ENCODE assay signal across 10 cellular contexts in the genomic region with DNA sequence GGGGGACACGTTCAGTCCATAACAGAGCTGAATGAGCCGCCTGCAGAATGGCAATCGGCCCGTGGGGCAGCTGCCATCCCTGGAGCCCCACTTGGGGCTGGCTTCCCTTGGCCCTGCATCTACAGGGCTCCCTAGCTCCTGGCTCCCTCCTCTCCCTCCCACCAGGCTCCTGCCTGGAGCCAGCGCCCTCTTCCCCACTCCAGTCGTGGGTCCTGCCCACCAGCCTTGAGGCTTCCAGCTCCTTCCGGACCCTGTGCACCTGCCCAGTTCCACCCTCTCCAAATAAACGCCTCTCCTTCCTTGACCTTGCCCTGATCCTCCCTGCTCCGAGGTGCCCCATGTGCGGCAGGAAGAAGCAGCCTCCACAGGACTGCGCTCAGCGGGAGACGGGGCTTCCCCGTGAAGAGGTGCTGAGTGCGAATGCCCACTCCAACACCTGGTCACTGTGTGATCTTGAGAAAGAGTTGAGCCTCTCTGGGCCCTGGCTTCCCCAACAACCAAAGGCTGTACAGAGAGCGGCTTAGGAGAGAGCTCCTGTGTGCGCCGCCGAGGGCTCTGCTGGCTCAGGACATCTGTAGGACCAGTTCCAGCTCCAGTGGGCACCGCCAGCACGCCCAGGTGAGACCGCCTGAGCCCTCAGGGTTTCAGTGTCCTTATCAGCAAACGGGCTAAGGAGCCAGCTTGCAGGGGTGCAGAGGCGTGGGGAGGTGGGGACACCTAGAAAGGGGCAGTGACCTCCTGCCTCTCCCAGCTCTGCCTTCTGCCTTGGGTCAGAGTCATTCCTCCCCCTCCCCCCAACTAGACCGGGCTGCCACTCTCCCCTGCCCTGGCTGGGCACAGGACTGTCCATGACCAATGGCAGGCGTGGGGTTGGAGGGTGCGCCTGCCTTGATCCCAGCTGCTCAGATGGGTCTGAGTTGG. TPM values are rescaled to one million over a fixed set of nuclear protein-coding genes. Genes with fewer than 3 reads are reported as not detected.
DNase-seq lines count a peak whose midpoint lies in the region; ATAC-seq and TF ChIP-seq lines count a peak whose summit lies in the region.
"Had no signal": no experiment of that assay in that cellular context is flagged by ENCODE, and none has a peak within 500 bp of the region (broad histone marks: within the 10 kb centered on the region; RNA-seq: fewer than 3 reads in every experiment).

No MANE protein-coding gene starts in this region.

- ATAC-seq in activated T-helper 17 cell treated with anti-CD3 and anti-CD28 coated beads, Interleukin-2, amount 50 U/mL, for 72 hours (replicated peaks) = no peak
- ATAC-seq in right lobe of liver = peak in 2 of 4 donors; percentile 12 to 13
- no peak for ATAC-seq in HG03139 (IDR thresholded peaks at IDR 0.05; ENCODE audit: unreplicated experiment)
- ATAC-seq in GM21576 (IDR thresholded peaks at IDR 0.05; ENCODE audit: unreplicated experiment) = no peak

- no peak for TF ChIP-seq POLR2A in right lobe of liver (IDR thresholded peaks at IDR 0.05)
- TF ChIP-seq POLR2A in spleen (IDR thresholded peaks at IDR 0.05) = no peak

- H3K4me3 Mint-ChIP-seq in activated T-helper 17 cell treated with anti-CD3 and anti-CD28 coated beads, Interleukin-2, amount 50 U/mL, for 72 hours = peak overlapping the region; percentile 81

- no peaks in the 10 kb centered on the region for H3K9me3 Mint-ChIP-seq in activated T-helper 17 cell treated with anti-CD3 and anti-CD28 coated beads, Interleukin-2, amount 50 U/mL, for 72 hours

- H3K27ac Mint-ChIP-seq in activated T-helper 17 cell treated with anti-CD3 and anti-CD28 coated beads, Interleukin-2, amount 50 U/mL, for 72 hours = no peak overlapping the region

- H3K9me3 ChIP-seq in right lobe of liver (no peaks in the 10 kb centered on the region), spleen (no peaks in the 10 kb centered on the region)

- 26% methylated on average over 4 of the region's 27 CpGs for WGBS in right lobe of liver (ENCODE audit: insufficient coverage, low coverage, low lambda C conversion rate, missing lambda C conversion rate)
- whole genome bisulfite sequencing in spleen, 5 donors = 75 to 84% (median 81%) methylated on average over 18 to 27 of the region's 27 CpGs

- peaks cover 14% of the 10 kb centered on the region for H3K4me1 Mint-ChIP-seq in activated T-helper 17 cell treated with anti-CD3 and anti-CD28 coated beads, Interleukin-2, amount 50 U/mL, for 72 hours

- no peaks in the 10 kb centered on the region for H3K36me3 ChIP-seq in H7 (replicated peaks; ENCODE audit: control insufficient read depth, insufficient read depth, low read length)
- H3K36me3 ChIP-seq in right lobe of liver = no peaks in the 10 kb centered on the region
- no peaks in the 10 kb centered on the region for H3K36me3 ChIP-seq in spleen

- H3K27me3 Mint-ChIP-seq in activated T-helper 17 cell treated with anti-CD3 and anti-CD28 coated beads, Interleukin-2, amount 50 U/mL, for 72 hours = no peaks in the 10 kb centered on the region

- DNase-seq in H7 = peak; percentile 73
- DNase-seq in right lobe of liver = peak in 1 of 3 donors; percentile 57
- peak; percentile 78 for DNase-seq in spleen
- no peak for DNase-seq in activated CD4-positive, alpha-beta T cell treated with anti-CD3 and anti-CD28 coated beads for 1 hour
- no peak for DNase-seq in stimulated activated CD4-positive, alpha-beta T cell treated with anti-CD3 and anti-CD28 coated beads, Interleukin-2, amount 100 ng/mL, for 24 hours
- DNase-seq: NCI-H2227 treated with DMSO at 0.1 percent for 48 hours had no signal

- no peak overlapping the region for H3K4me3 ChIP-seq in H7 (ENCODE audit: insufficient read depth, low read depth, low read length)
- no peak overlapping the region for H3K4me3 ChIP-seq in right lobe of liver
- H3K4me3 ChIP-seq in spleen = no peak overlapping the region
- H3K4me3 ChIP-seq: lung had no signal

- H3K27me3 ChIP-seq in H7 (ENCODE audit: control insufficient read depth, insufficient read depth, low read length) (peaks cover 2% of the 10 kb centered on the region; the same call in 1 of the 2 replicates), right lobe of liver (no peaks in the 10 kb centered on the region), spleen (replicated peaks in 1 of 7) (peaks cover 0 to 10% (median 0%) of the 10 kb centered on the region in 7 donors)

- H3K27ac ChIP-seq in right lobe of liver (peak overlapping the region; percentile 6 to 94 (median 72)), spleen (peak overlapping the region; percentile 5 to 91 (median 84))

- peaks cover 0 to 30% (median 10%) of the 10 kb centered on the region in 4 donors for H3K4me1 ChIP-seq in right lobe of liver
- peaks cover 25 to 77% (median 56%) of the 10 kb centered on the region in 6 donors for H3K4me1 ChIP-seq in spleen

- intact Hi-C loops in right lobe of liver (cut with DNase I) (loop anchor here (10.0 kb wide), 2 partner anchors 104 to 434 kb away; partner anchors contain the start of gene IER5L (in 1 of the 2)), spleen (cut with DNase I; ENCODE audit: low total_unique reads) (no loop called here)

- no peaks in the 10 kb centered on the region for H3K36me3 Mint-ChIP-seq in activated T-helper 17 cell treated with anti-CD3 and anti-CD28 coated beads, Interleukin-2, amount 50 U/mL, for 72 hours (ENCODE audit: low read depth)

- TF ChIP-seq CTCF in right lobe of liver (IDR thresholded peaks at IDR 0.05) (no peak), spleen (IDR thresholded peaks at IDR 0.05 in 8 of 11, conservative IDR thresholded peaks at IDR 0.05 in 3 of 11) (no peak)

RNA-seq across cellular contexts. Expression of gene C9orf50, which starts 12.1 kb away (rescaled TPM):
- not detected in 2 replicates for total RNA-seq in H7 (2014; rRNA removed; shearing (Covaris generic))
- not detected for total RNA-seq in activated T-helper 17 cell treated with anti-CD3 and anti-CD28 coated beads, Interleukin-2, amount 50 U/mL, for 72 hours
- total RNA-seq in right lobe of liver = not detected
- total RNA-seq in spleen = under 1 TPM in 1 of 7 donors, not detected in 6; 0.22 TPM
- polyA plus RNA-seq in spleen = under 1 TPM; 0.12 to 0.46 (median 0.16) TPM
- polyA plus RNA-seq: lung had no signal

RNA-seq across cellular contexts. Expression of gene NTMT1, which starts 17.1 kb away (rescaled TPM):
- 71.2 and 80.5 TPM in 2 replicates for total RNA-seq in H7 (2014; rRNA removed; shearing (Covaris generic))
- total RNA-seq in activated T-helper 17 cell treated with anti-CD3 and anti-CD28 coated beads, Interleukin-2, amount 50 U/mL, for 72 hours = 10 to 100 TPM; 27.2 to 61.1 TPM
- total RNA-seq in right lobe of liver = 10 to 100 TPM; 15.6 to 28.3 (median 20.7) TPM
- 10 to 100 TPM; 22.8 to 49.3 (median 35.8) TPM for total RNA-seq in spleen
- polyA plus RNA-seq in spleen = 10 to 100 TPM; 24.8 to 50.5 (median 39.1) TPM

RNA-seq across cellular contexts. Expression of gene ASB6, which starts 33.1 kb away (rescaled TPM):
- 19.2 and 20.9 TPM in 2 replicates for total RNA-seq in H7 (2014; rRNA removed; shearing (Covaris generic))
- 10 to 100 TPM; 12.3 to 26.4 TPM for total RNA-seq in activated T-helper 17 cell treated with anti-CD3 and anti-CD28 coated beads, Interleukin-2, amount 50 U/mL, for 72 hours
- total RNA-seq in right lobe of liver (1 to 10 TPM; 4.5 to 9.5 (median 5.4) TPM), spleen (10 to 100 TPM; 17.2 to 30.8 (median 22.3) TPM)
- 10 to 100 TPM; 11.5 to 23.2 (median 17.8) TPM for polyA plus RNA-seq in spleen

RNA-seq across cellular contexts. Expression of gene PRRX2, which starts 56.6 kb away (rescaled TPM):
- total RNA-seq in H7 (2014; rRNA removed; shearing (Covaris generic)) = 10.8 and 12.7 TPM in 2 replicates
- under 1 TPM in 1 of 2 donors, not detected in 1; 0.32 TPM for total RNA-seq in activated T-helper 17 cell treated with anti-CD3 and anti-CD28 coated beads, Interleukin-2, amount 50 U/mL, for 72 hours
- total RNA-seq in right lobe of liver (not detected), spleen (under 1 TPM in 2 of 7 donors, not detected in 5; 0.47 to 0.54 TPM)
- polyA plus RNA-seq in spleen = 1 to 10 TPM in 1 of 3 donors, under 1 TPM in 2; 0.32 to 1.5 (median 0.83) TPM

Comparison
In these comparisons a context has a peak if more than half of its experiments do, and no peak if none do; other contexts are left out.
1. DNase-seq: peak in H7 (single experiment) and spleen (single experiment); none in activated CD4-positive, alpha-beta T cell treated with anti-CD3 and anti-CD28 coated beads for 1 hour (single experiment) and stimulated activated CD4-positive, alpha-beta T cell treated with anti-CD3 and anti-CD28 coated beads, Interleukin-2, amount 100 ng/mL, for 24 hours (0 of 2).